8 cellular contexts compared by ENCODE assay signal in the genomic region with DNA sequence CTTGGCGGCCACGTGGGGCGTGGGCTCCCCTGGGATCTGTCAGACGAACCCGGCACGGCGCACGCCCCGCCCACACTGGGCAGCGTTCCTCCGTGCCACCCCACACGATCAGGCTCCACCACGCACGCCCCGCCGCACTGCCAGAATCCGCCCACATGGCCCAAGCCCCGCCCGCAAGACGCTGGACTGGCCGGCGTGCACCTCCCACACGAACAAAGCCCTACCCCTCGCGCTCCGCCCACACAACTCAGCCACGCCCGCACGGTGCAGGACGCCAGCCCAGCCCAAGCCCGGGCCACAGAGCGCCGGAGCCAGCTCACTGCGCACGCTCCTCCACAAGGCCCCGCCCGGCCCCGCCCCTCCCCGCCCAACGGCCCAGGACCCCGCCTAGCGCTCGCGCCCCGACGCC. TPM values are rescaled to one million over a fixed set of nuclear protein-coding genes. Genes with fewer than 3 reads are reported as not detected.
DNase-seq lines count a peak whose midpoint lies in the region; ATAC-seq and TF ChIP-seq lines count a peak whose summit lies in the region.

No MANE protein-coding gene starts in this region.

- TF ChIP-seq POLR2A in erythroblast (IDR thresholded peaks at IDR 0.05; ENCODE audit: low read length), result no peak

- POLR2A ChIA-PET in activated CD8-positive, alpha-beta T cell treated with anti-CD3 and anti-CD28 coated beads, Interleukin-2, amount 10 ng/mL, durations not matched to agents 7 days and 5 days (lab: Charles Lee), result interaction anchor here (0.5 to 1.7 kb wide), 4 partner anchors 10 to 298 kb away, joined by 3 to 5 read pairs (median 4); no protein-coding TSS in a partner anchor

- no peaks in the 10 kb centered on the region for H3K9me3 Mint-ChIP-seq in activated CD8-positive, alpha-beta T cell treated with anti-CD3 and anti-CD28 coated beads, Interleukin-2, amount 10 ng/mL, durations not matched to agents 7 days and 5 days (ENCODE audit: insufficient read depth)
- H3K9me3 Mint-ChIP-seq in stimulated activated naive B cell treated with anti-CD40 and anti-IgM and Interleukin-4, amounts not matched to agents 10 μg/mL and 1 μg/mL and 100 μg/mL, for 72 hours, result peaks cover 2 to 6% of the 10 kb centered on the region in 2 donors

- CTCF ChIA-PET in activated CD8-positive, alpha-beta T cell treated with anti-CD3 and anti-CD28 coated beads, Interleukin-2, amount 10 ng/mL, durations not matched to agents 7 days and 5 days (lab: Charles Lee), result interaction anchor here (1.7 kb wide), 1 partner anchor 10 kb away, joined by 4 read pairs; no protein-coding TSS in a partner anchor

- H3K27me3 Mint-ChIP-seq in activated CD8-positive, alpha-beta T cell treated with anti-CD3 and anti-CD28 coated beads, Interleukin-2, amount 10 ng/mL, durations not matched to agents 7 days and 5 days (ENCODE audit: low read depth), result no peaks in the 10 kb centered on the region
- no peaks in the 10 kb centered on the region for H3K27me3 Mint-ChIP-seq in stimulated activated naive B cell treated with anti-CD40 and anti-IgM and Interleukin-4, amounts not matched to agents 10 μg/mL and 1 μg/mL and 100 μg/mL, for 72 hours

- peak; percentile 99 for DNase-seq in COR-L47 (lab: John Stamatoyannopoulos, UW)
- DNase-seq in NCI-H526 treated with DMSO at 0.1 percent for 48 hours (lab: John Stamatoyannopoulos, UW), result peak; percentile 97
- peak; percentile 97 for DNase-seq in activated CD8-positive, alpha-beta T cell treated with anti-CD3 and anti-CD28 coated beads, Interleukin-2, amount 10 ng/mL, durations not matched to agents 7 days and 5 days
- DNase-seq in erythroblast (lab: John Stamatoyannopoulos, UW), result peak; percentile 98
- DNase-seq in mucosa of gallbladder (ENCODE audit: low spot score), result peak; percentile 99
- DNase-seq in stimulated activated naive B cell treated with anti-CD40 and anti-IgM and Interleukin-4, amounts not matched to agents 10 μg/mL and 1 μg/mL and 100 μg/mL, for 72 hours, result peak; percentile 98

- ATAC-seq in GM19463 (IDR thresholded peaks at IDR 0.05; ENCODE audit: unreplicated experiment) (peak; percentile 79), HG03571 (IDR thresholded peaks at IDR 0.05; ENCODE audit: unreplicated experiment) (peak; percentile 79)
- peak; percentile 88 for ATAC-seq in activated CD8-positive, alpha-beta T cell treated with anti-CD3 and anti-CD28 coated beads, Interleukin-2, amount 10 ng/mL, durations not matched to agents 7 days and 5 days
- peak; percentile 82 to 84 for ATAC-seq in stimulated activated naive B cell treated with anti-CD40 and anti-IgM and Interleukin-4, amounts not matched to agents 10 μg/mL and 1 μg/mL and 100 μg/mL, for 72 hours (replicated peaks)

- peak overlapping the region; percentile 88 for H3K27ac Mint-ChIP-seq in activated CD8-positive, alpha-beta T cell treated with anti-CD3 and anti-CD28 coated beads, Interleukin-2, amount 10 ng/mL, durations not matched to agents 7 days and 5 days
- H3K27ac Mint-ChIP-seq in stimulated activated naive B cell treated with anti-CD40 and anti-IgM and Interleukin-4, amounts not matched to agents 10 μg/mL and 1 μg/mL and 100 μg/mL, for 72 hours, result peak overlapping the region; percentile 94

- peak overlapping the region; percentile 92 for H3K4me3 Mint-ChIP-seq in activated CD8-positive, alpha-beta T cell treated with anti-CD3 and anti-CD28 coated beads, Interleukin-2, amount 10 ng/mL, durations not matched to agents 7 days and 5 days
- peak overlapping the region; percentile 91 to 95 for H3K4me3 Mint-ChIP-seq in stimulated activated naive B cell treated with anti-CD40 and anti-IgM and Interleukin-4, amounts not matched to agents 10 μg/mL and 1 μg/mL and 100 μg/mL, for 72 hours

- H3K4me1 Mint-ChIP-seq in activated CD8-positive, alpha-beta T cell treated with anti-CD3 and anti-CD28 coated beads, Interleukin-2, amount 10 ng/mL, durations not matched to agents 7 days and 5 days (ENCODE audit: low read depth), result peaks cover 42% of the 10 kb centered on the region
- H3K4me1 Mint-ChIP-seq in stimulated activated naive B cell treated with anti-CD40 and anti-IgM and Interleukin-4, amounts not matched to agents 10 μg/mL and 1 μg/mL and 100 μg/mL, for 72 hours, result peaks cover 40 to 53% of the 10 kb centered on the region in 2 donors

- peaks cover 55% of the 10 kb centered on the region for H3K36me3 Mint-ChIP-seq in activated CD8-positive, alpha-beta T cell treated with anti-CD3 and anti-CD28 coated beads, Interleukin-2, amount 10 ng/mL, durations not matched to agents 7 days and 5 days (ENCODE audit: low read depth)
- H3K36me3 Mint-ChIP-seq in stimulated activated naive B cell treated with anti-CD40 and anti-IgM and Interleukin-4, amounts not matched to agents 10 μg/mL and 1 μg/mL and 100 μg/mL, for 72 hours, result peaks cover 28 to 45% of the 10 kb centered on the region in 2 donors

RNA-seq across cellular contexts. Expression of a gene that starts 0.6 kb away (rescaled TPM):
- 10 to 100 TPM; 31.1 to 32.0 TPM for total RNA-seq in activated CD8-positive, alpha-beta T cell treated with anti-CD3 and anti-CD28 coated beads, Interleukin-2, amount 10 ng/mL, durations not matched to agents 7 days and 5 days
- total RNA-seq in mucosa of gallbladder, result 18.6 TPM

Comparison
In these comparisons a context has a peak if more than half of its experiments do, and no peak if none do; other contexts are left out.
1. Peak in every context shown above with its lines: DNase-seq and ATAC-seq.